8 cellular contexts compared by ENCODE assay signal in genomic region chr17:81685108-81685507, GRCh38. TPM values are rescaled to one million over a fixed set of nuclear protein-coding genes. Genes with fewer than 3 reads are reported as not detected.
DNase-seq lines count a peak whose midpoint lies in the region; ATAC-seq and TF ChIP-seq lines count a peak whose summit lies in the region.

No MANE protein-coding gene starts in this region.

- H3K4me3 Mint-ChIP-seq in CD4-positive, alpha-beta T cell = peak overlapping the region; percentile 84
- peak overlapping the region; percentile 92 for H3K4me3 Mint-ChIP-seq in activated naive CD8-positive, alpha-beta T cell treated with anti-CD3 and anti-CD28 coated beads for 36 hours

- peak overlapping the region; percentile 79 for H3K27ac Mint-ChIP-seq in CD4-positive, alpha-beta T cell
- H3K27ac Mint-ChIP-seq in activated naive CD8-positive, alpha-beta T cell treated with anti-CD3 and anti-CD28 coated beads for 36 hours = peak overlapping the region; percentile 83

- H3K4me2 ChIP-seq in Loucy (ENCODE audit: low read depth, low read length, poor library complexity, severe bottlenecking) = peak overlapping the region; percentile 100

- no peak overlapping the region for H2AFZ ChIP-seq in Loucy (ENCODE audit: low read length)

- H3K36me3 Mint-ChIP-seq in CD4-positive, alpha-beta T cell (ENCODE audit: low read depth) = peaks cover 59% of the 10 kb centered on the region
- H3K36me3 Mint-ChIP-seq in activated naive CD8-positive, alpha-beta T cell treated with anti-CD3 and anti-CD28 coated beads for 36 hours = peaks cover 29% of the 10 kb centered on the region

- peaks cover 20% of the 10 kb centered on the region for H4K20me1 ChIP-seq in Loucy (ENCODE audit: insufficient read depth, low read length, poor library complexity, severe bottlenecking)

- CTCF ChIA-PET in CD4-positive, alpha-beta T cell (lab: Charles Lee) = interaction anchor here (1.6 kb wide), 1 partner anchor 9 kb away, joined by 5 read pairs; no protein-coding TSS in a partner anchor

- H3K9me3 Mint-ChIP-seq in CD4-positive, alpha-beta T cell = no peaks in the 10 kb centered on the region
- H3K9me3 Mint-ChIP-seq in activated naive CD8-positive, alpha-beta T cell treated with anti-CD3 and anti-CD28 coated beads for 36 hours = no peaks in the 10 kb centered on the region

- no peaks in the 10 kb centered on the region for H3K27me3 ChIP-seq in CD4-positive, alpha-beta T cell (ENCODE audit: control insufficient read depth, insufficient read depth, low read length)
- H3K27me3 ChIP-seq in Loucy (ENCODE audit: insufficient read depth, low read length, poor library complexity, severe bottlenecking) (no peaks in the 10 kb centered on the region), stomach smooth muscle (ENCODE audit: control insufficient read depth in 1 of 2, insufficient read depth in 2 of 2, low read length in 2 of 2) (no peaks in the 10 kb centered on the region)

- no peaks in the 10 kb centered on the region for H3K9me2 ChIP-seq in Loucy (replicated peaks; ENCODE audit: low read depth, low read length)

- H3K4me1 Mint-ChIP-seq in CD4-positive, alpha-beta T cell (ENCODE audit: low read depth) = peaks cover 24% of the 10 kb centered on the region
- H3K4me1 Mint-ChIP-seq in activated naive CD8-positive, alpha-beta T cell treated with anti-CD3 and anti-CD28 coated beads for 36 hours = peaks cover 23% of the 10 kb centered on the region

- peak in 1 of 10 experiments; percentile 21 for DNase-seq in CD4-positive, alpha-beta T cell
- peak; percentile 58 for DNase-seq in activated naive CD8-positive, alpha-beta T cell treated with anti-CD3 and anti-CD28 coated beads for 36 hours
- DNase-seq in kidney tubule cell (ENCODE audit: low spot score) = peak; percentile 96
- no peak for DNase-seq in mesenteric fat pad (ENCODE audit: low spot score)
- DNase-seq in substantia nigra (lab: John Stamatoyannopoulos, UW) = no peak

- H3K4me3 ChIP-seq in Loucy (ENCODE audit: low read length, poor library complexity, severe bottlenecking) = peak overlapping the region; percentile 91
- peak overlapping the region; percentile 81 to 92 for H3K4me3 ChIP-seq in stomach smooth muscle (ENCODE audit: low read length in 2 of 2)

- peaks cover 85% of the 10 kb centered on the region for H3K79me2 ChIP-seq in Loucy (ENCODE audit: insufficient read depth, low read length)

- POLR2A ChIA-PET in CD4-positive, alpha-beta T cell (lab: Charles Lee) = interaction anchor here (0.6 to 4.0 kb wide), 4 partner anchors 18 to 48 kb away, joined by 3 to 43 read pairs (median 6); partner anchors contain the start of genes MRPL12, NPLOC4 and TSPAN10

- no peak for ATAC-seq in CD4-positive, alpha-beta T cell (ENCODE audit: poor library complexity)
- ATAC-seq in GM19351 (IDR thresholded peaks at IDR 0.05; ENCODE audit: unreplicated experiment) = no peak

- H3K9me3 ChIP-seq in CD4-positive, alpha-beta T cell (ENCODE audit: control insufficient read depth, low read length) = no peaks in the 10 kb centered on the region
- H3K9me3 ChIP-seq in Loucy (ENCODE audit: insufficient read depth, low read depth, low read length) (no peaks in the 10 kb centered on the region), stomach smooth muscle (ENCODE audit: control insufficient read depth in 2 of 2, low read length in 2 of 2) (no peaks in the 10 kb centered on the region)

- no peak overlapping the region for H3K27ac ChIP-seq in CD4-positive, alpha-beta T cell (ENCODE audit: low read depth, low read length)
- H3K27ac ChIP-seq in stomach smooth muscle (ENCODE audit: low read length) (no peak overlapping the region), substantia nigra (ENCODE audit: low read depth, low read length, poor library complexity, severe bottlenecking) (no peak overlapping the region)

- H3K9ac ChIP-seq in Loucy (ENCODE audit: low read depth, low read length, poor library complexity, severe bottlenecking) (peak overlapping the region; percentile 91), stomach smooth muscle (ENCODE audit: low read length in 2 of 2) (peak overlapping the region; percentile 68 to 80)

- H3F3A ChIP-seq in Loucy (ENCODE audit: low read depth) = no peaks in the 10 kb centered on the region

- no peak for TF ChIP-seq CTCF in CD4-positive, alpha-beta T cell (IDR thresholded peaks at IDR 0.05)
- no peak for TF ChIP-seq CTCF in Loucy (conservative IDR thresholded peaks at IDR 0.05; ENCODE audit: low read length)

- intact Hi-C loops in CD4-positive, alpha-beta T cell (cut with DNase I, micrococcal nuclease) = loop anchor here in 1 of 2 experiments (2.0 kb wide), 1 partner anchor 18 kb away; the partner anchor contains the start of gene MRPL12

- H3K4me1 ChIP-seq in Loucy (ENCODE audit: insufficient read depth, low read length, poor library complexity, severe bottlenecking) (peaks cover 15% of the 10 kb centered on the region), stomach smooth muscle (ENCODE audit: control insufficient read depth, insufficient read depth, low read length) (peaks cover 26% of the 10 kb centered on the region)

- H3K36me3 ChIP-seq in Loucy (ENCODE audit: insufficient read depth, low read length) = peaks cover 33% of the 10 kb centered on the region; the same call in 1 of the 2 replicates
- peaks cover 8 to 24% of the 10 kb centered on the region in 2 donors for H3K36me3 ChIP-seq in stomach smooth muscle (ENCODE audit: control insufficient read depth in 2 of 2, insufficient read depth in 2 of 2, low read length in 2 of 2)

- H3K27me3 Mint-ChIP-seq in CD4-positive, alpha-beta T cell = no peaks in the 10 kb centered on the region
- no peaks in the 10 kb centered on the region for H3K27me3 Mint-ChIP-seq in activated naive CD8-positive, alpha-beta T cell treated with anti-CD3 and anti-CD28 coated beads for 36 hours

RNA-seq across cellular contexts. Expression of gene HGS, which starts 1.3 kb away (rescaled TPM):
- 100 to 1,000 TPM; 118 to 127 TPM for total RNA-seq in CD4-positive, alpha-beta T cell
- total RNA-seq in activated naive CD8-positive, alpha-beta T cell treated with anti-CD3 and anti-CD28 coated beads for 36 hours = 100 to 1,000 TPM in 1 of 2 experiments, 10 to 100 TPM in 1; 99.3 to 107 TPM
- total RNA-seq in mesenteric fat pad = 109 TPM

RNA-seq across cellular contexts. Expression of gene ARL16, which starts 1.5 kb away (rescaled TPM):
- 10 to 100 TPM; 35.7 to 38.5 TPM for total RNA-seq in CD4-positive, alpha-beta T cell
- 10 to 100 TPM; 17.9 to 19.2 TPM for total RNA-seq in activated naive CD8-positive, alpha-beta T cell treated with anti-CD3 and anti-CD28 coated beads for 36 hours
- 25.0 TPM for total RNA-seq in mesenteric fat pad

RNA-seq across cellular contexts. Expression of gene MRPL12, which starts 18.1 kb away (rescaled TPM):
- 10 to 100 TPM; 26.2 to 26.5 TPM for total RNA-seq in CD4-positive, alpha-beta T cell
- 100 to 1,000 TPM; 211 to 227 TPM for total RNA-seq in activated naive CD8-positive, alpha-beta T cell treated with anti-CD3 and anti-CD28 coated beads for 36 hours
- 60.7 TPM for total RNA-seq in mesenteric fat pad

RNA-seq across cellular contexts. Expression of gene CCDC137, which starts 18.6 kb away (rescaled TPM):
- total RNA-seq in CD4-positive, alpha-beta T cell = 10 to 100 TPM; 20.8 to 21.7 TPM
- 10 to 100 TPM; 54.8 to 63.3 TPM for total RNA-seq in activated naive CD8-positive, alpha-beta T cell treated with anti-CD3 and anti-CD28 coated beads for 36 hours
- 11.9 TPM for total RNA-seq in mesenteric fat pad

RNA-seq across cellular contexts. Expression of gene OXLD1, which starts 18.7 kb away (rescaled TPM):
- total RNA-seq in CD4-positive, alpha-beta T cell = 10 to 100 TPM; 24.6 to 25.3 TPM
- 10 to 100 TPM; 53.0 to 56.1 TPM for total RNA-seq in activated naive CD8-positive, alpha-beta T cell treated with anti-CD3 and anti-CD28 coated beads for 36 hours
- 27.5 TPM for total RNA-seq in mesenteric fat pad

Comparison
In these comparisons a context has a peak if more than half of its experiments do, and no peak if none do; other contexts are left out.
1. DNase-seq: peak in activated naive CD8-positive, alpha-beta T cell treated with anti-CD3 and anti-CD28 coated beads for 36 hours (single experiment) and kidney tubule cell (single experiment); none in mesenteric fat pad (single experiment) and substantia nigra (0 of 49).